In genomic region chr6:133540361-133540760, GRCh38 we compare ENCODE assay signal across 3 cellular contexts.
TF ChIP-seq lines count a peak whose summit lies in the region.

No MANE protein-coding gene starts in this region.

TF ChIP-seq in HEK293T, 16 proteins besides CTCF, POLR2A, EP300 and RAD21 (continued from another document):
- peak; percentile 89 for TF ChIP-seq PKNOX1 (IDR thresholded peaks at IDR 0.05)
- TF ChIP-seq ZNF384 (IDR thresholded peaks at IDR 0.05), result no peak
- no peak for TF ChIP-seq NFRKB (IDR thresholded peaks at IDR 0.05)
TF ChIP-seq in HEK293T: peak in this region for 1.

TF ChIP-seq in endothelial cell of umbilical vein, 7 proteins besides CTCF, POLR2A, EP300 and RAD21 (continued from another document):
- TF ChIP-seq MYC (IDR thresholded peaks at IDR 0.05; ENCODE audit: low read depth, low read length) (no peak), GATA2 (IDR thresholded peaks at IDR 0.05; ENCODE audit: insufficient read depth, insufficient read length, low read depth, low read length) (no peak), FOS (IDR thresholded peaks at IDR 0.05; ENCODE audit: borderline replicate concordance, insufficient read depth, low read length) (no peak)

TF ChIP-seq in neural cell, 6 proteins besides CTCF, POLR2A, EP300 and RAD21 (continued from another document):
- TF ChIP-seq REST (IDR thresholded peaks at IDR 0.05; ENCODE audit: borderline replicate concordance) (no peak), SMC3 (conservative IDR thresholded peaks at IDR 0.05; ENCODE audit: poor library complexity) (no peak)
